In genomic region chr1:104785575-104786187, GRCh38 we compare ENCODE assay signal across 8 cellular contexts.
"Had no signal": no experiment of that assay in that cellular context is flagged by ENCODE, and none has a peak within 500 bp of the region (broad histone marks: within the 10 kb centered on the region; RNA-seq: fewer than 3 reads in every experiment).

No MANE protein-coding gene starts in this region.

- DNase-seq: GM23248, GOT3, H7, KBM-7 had no signal

- H3K4me2 ChIP-seq: KMS-11 had no signal

- H3K36me3 ChIP-seq: HAP-1 had no signal

- H3K4me3 ChIP-seq: GM23248, HAP-1 had no signal

- H3K9ac ChIP-seq: GM23248, KMS-11 had no signal

- H3K4me1 ChIP-seq: HAP-1 had no signal

- H3K9me3 ChIP-seq: HAP-1 had no signal

- H3K27ac ChIP-seq: GM23248, KMS-11 had no signal

- ATAC-seq: HCT116 had no signal

- FAIRE-seq: HTR-8/SVneo had no signal

- H2AFZ ChIP-seq: GM23248 had no signal
